Comparison of ENCODE assay signal across 24 cellular contexts in the genomic region with DNA sequence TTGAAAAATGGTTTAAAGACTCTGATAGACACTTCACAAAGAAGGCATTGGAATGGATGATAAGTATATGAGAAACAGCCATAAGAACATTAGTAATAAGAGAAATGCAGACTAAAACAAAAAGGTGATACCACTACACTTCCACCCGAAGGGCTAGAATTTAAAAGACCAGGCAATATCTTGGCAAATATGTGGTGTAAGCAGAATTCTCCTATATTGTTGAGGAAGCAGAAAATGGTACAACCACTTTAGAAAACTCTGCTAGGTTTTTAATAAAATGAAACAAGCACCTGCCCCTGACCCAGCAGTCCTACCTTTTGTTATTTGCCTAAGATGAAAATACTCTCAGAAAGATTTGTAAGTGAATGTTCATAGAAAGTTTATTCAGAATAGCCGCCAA. TPM values are rescaled to one million over a fixed set of nuclear protein-coding genes. Genes with fewer than 3 reads are reported as not detected.
DNase-seq lines count a peak whose midpoint lies in the region; ATAC-seq, FAIRE-seq and TF ChIP-seq lines count a peak whose summit lies in the region.
"Had no signal": no experiment of that assay in that cellular context is flagged by ENCODE, and none has a peak within 500 bp of the region (broad histone marks: within the 10 kb centered on the region; RNA-seq: fewer than 3 reads in every experiment).

No MANE protein-coding gene starts in this region.

- H3K27me3 ChIP-seq in HepG2 (ENCODE audit: control insufficient read depth in 1 of 2, insufficient read depth in 2 of 2, low read length in 2 of 2), result no peaks in the 10 kb centered on the region
- no peaks in the 10 kb centered on the region for H3K27me3 ChIP-seq in right lobe of liver
- H3K27me3 ChIP-seq in K562 (ENCODE audit: control insufficient read depth in 2 of 2, insufficient read depth in 2 of 2, low read length in 2 of 2), result no peaks in the 10 kb centered on the region
- H3K27me3 ChIP-seq: BE2C, BLaER1 had no signal

- H3K4me1 ChIP-seq in HepG2 (ENCODE audit: insufficient read depth, low read length) (no peaks in the 10 kb centered on the region), right lobe of liver (no peaks in the 10 kb centered on the region), K562 (replicated peaks in 1 of 2; ENCODE audit: control insufficient read depth in 2 of 2, insufficient read depth in 2 of 2, low read length in 2 of 2) (no peaks in the 10 kb centered on the region)
- H3K4me1 ChIP-seq: BE2C, BLaER1 had no signal

- no peak overlapping the region for H3K4me3 ChIP-seq in HepG2 (replicated peaks in 1 of 3; ENCODE audit: insufficient read depth in 1 of 3, low read depth in 2 of 3, low read length in 3 of 3)
- H3K4me3 ChIP-seq in right lobe of liver, result no peak overlapping the region
- no peak overlapping the region for H3K4me3 ChIP-seq in K562
- H3K4me3 ChIP-seq: BLaER1, GM12878 had no signal

- H3K36me3 ChIP-seq in HepG2 (replicated peaks in 1 of 2; ENCODE audit: control insufficient read depth in 1 of 2, insufficient read depth in 2 of 2, low read length in 2 of 2) (peaks cover 0 to 6% of the 10 kb centered on the region in 2 experiments; a peak in 2 of 5 replicates), right lobe of liver (no peaks in the 10 kb centered on the region), K562 (ENCODE audit: control insufficient read depth, insufficient read depth, low read length) (no peaks in the 10 kb centered on the region)
- H3K36me3 ChIP-seq: BE2C had no signal

- H3K9ac ChIP-seq in HepG2 (ENCODE audit: insufficient read depth, low read depth, low read length) (no peak overlapping the region), K562 (ENCODE audit: insufficient read depth in 1 of 2, low read depth in 2 of 2, low read length in 2 of 2) (no peak overlapping the region)
- H3K9ac ChIP-seq: BLaER1 had no signal

- H3K9me3 ChIP-seq in HepG2 (ENCODE audit: low read length), result no peaks in the 10 kb centered on the region
- H3K9me3 ChIP-seq in right lobe of liver, result no peaks in the 10 kb centered on the region
- H3K9me3 ChIP-seq in K562 (replicated peaks; ENCODE audit: control insufficient read depth, insufficient read depth, low read depth, low read length), result no peaks in the 10 kb centered on the region
- H3K9me3 ChIP-seq: BE2C had no signal

- no peak for TF ChIP-seq CTCF in HepG2 (CRISPR knock-in tag; IDR thresholded peaks at IDR 0.05)
- no peak for TF ChIP-seq CTCF in right lobe of liver (IDR thresholded peaks at IDR 0.05)
- no peak for TF ChIP-seq CTCF in K562 (IDR thresholded peaks at IDR 0.05 in 2 of 3, conservative IDR thresholded peaks at IDR 0.05 in 1 of 3; ENCODE audit: insufficient read depth in 2 of 3, low read depth in 1 of 3, low read length in 3 of 3)

- H4K20me1 ChIP-seq in HepG2 (ENCODE audit: insufficient read depth, low read length) (no peaks in the 10 kb centered on the region), K562 (replicated peaks; ENCODE audit: control insufficient read depth, insufficient read depth, low read length) (no peaks in the 10 kb centered on the region)

- no peak for TF ChIP-seq RAD21 in HepG2 (CRISPR knock-in tag; IDR thresholded peaks at IDR 0.05)
- TF ChIP-seq RAD21 in K562 (CRISPR knock-in tag; conservative IDR thresholded peaks at IDR 0.05 in 1 of 2, IDR thresholded peaks at IDR 0.05 in 1 of 2), result no peak

- FAIRE-seq in HepG2 (lab: Jason Lieb, UNC) (no peak), K562 (lab: Jason Lieb, UNC) (no peak)
- FAIRE-seq: GM12878, GM12892, GM18507 had no signal

- H3K79me2 ChIP-seq in HepG2 (ENCODE audit: insufficient read depth, low read length) (peaks cover 7% of the 10 kb centered on the region), K562 (ENCODE audit: control insufficient read depth, insufficient read depth, low read length) (no peaks in the 10 kb centered on the region)

- no TSS peak for BruUV-seq in HepG2 (replicated peaks; lab: Mats Ljungman, UMichigan)
- no TSS peak for BruUV-seq in K562 (replicated peaks; lab: Mats Ljungman, UMichigan)

- no peak for TF ChIP-seq EP300 in HepG2 (IDR thresholded peaks at IDR 0.05; ENCODE audit: low read depth in 2 of 2, low read length in 2 of 2)
- no peak for TF ChIP-seq EP300 in HepG2 (CRISPR knock-in tag; IDR thresholded peaks at IDR 0.05; ENCODE audit: borderline replicate concordance)
- TF ChIP-seq EP300 in K562 (IDR thresholded peaks at IDR 0.05; ENCODE audit: low read length), result no peak

- intact Hi-C loops in HepG2 (cut with micrococcal nuclease; ENCODE audit: unreplicated experiment), result no loop called here
- intact Hi-C loops in right lobe of liver (cut with DNase I), result no loop called here
- intact Hi-C loops in K562 (cut with micrococcal nuclease), result no loop called here

- no peaks in the 10 kb centered on the region for H3K9me1 ChIP-seq in K562 (ENCODE audit: control insufficient read depth, insufficient read depth, low read length)

- H2AFZ ChIP-seq in HepG2 (ENCODE audit: low read length) (no peak overlapping the region), K562 (ENCODE audit: low read depth, low read length) (no peak overlapping the region)

- H3K27ac ChIP-seq in HepG2 (ENCODE audit: extremely low read length, insufficient read depth, low read length) (no peak overlapping the region), right lobe of liver (no peak overlapping the region), K562 (ENCODE audit: extremely low read depth, low read depth, low read length) (no peak overlapping the region)
- H3K27ac ChIP-seq: 22Rv1, BLaER1 had no signal

- CTCF ChIA-PET in HepG2 (lab: Yijun Ruan, JAX; ENCODE audit: low intra/inter-chr PET ratio, low total read pairs), result no interaction called here
- CTCF ChIA-PET in K562 (lab: Yijun Ruan, JAX; ENCODE audit: low intra/inter-chr PET ratio), result no interaction called here

- POLR2A ChIA-PET in HepG2 (lab: Yijun Ruan, JAX) (no interaction called here), K562 (lab: Yijun Ruan, JAX) (no interaction called here)

- TF ChIP-seq POLR2A in HepG2 (IDR thresholded peaks at IDR 0.05; ENCODE audit: insufficient read depth in 1 of 2, low read depth in 2 of 2, low read length in 2 of 2), result no peak
- no peak for TF ChIP-seq POLR2A in right lobe of liver (IDR thresholded peaks at IDR 0.05)
- TF ChIP-seq POLR2A in K562 (conservative IDR thresholded peaks at IDR 0.05), result no peak

- DNase-seq in HepG2 (ENCODE audit: low spot score), result no peak
- DNase-seq in right lobe of liver, result no peak
- no peak for DNase-seq in K562 (ENCODE audit: extremely low read depth in 1 of 4, low spot score in 3 of 4)
- DNase-seq in activated CD8-positive, alpha-beta memory T cell treated with anti-CD3 and anti-CD28 coated beads, Interleukin-2, amount 50 U/mL, for 4 hours, result no peak
- DNase-seq in NK-92 treated with Interleukin-12 subunit alpha and Interleukin-12 subunit beta, amount 100 ng/mL, for 24 hours (lab: John Stamatoyannopoulos, UW), result no peak
- DNase-seq: ACHN; BE2C; C1 segment of cervical spinal cord; CD4-positive, alpha-beta memory T cell; CD4-positive, CD25-positive, alpha-beta regulatory T cell; CD8-positive, alpha-beta memory T cell; COR-L47; DMS 273 treated with DMSO at 0.1 percent for 48 hours; DMS153; DMS53; DMS79; DND-41; EL; GDM1 had no signal

- ATAC-seq in HepG2 (no peak), right lobe of liver (no peak), K562 (no peak)
- ATAC-seq: GM12878 had no signal

- in situ Hi-C loops in HepG2 (cut with HindIII; ENCODE audit: extremely low pct_ligation_motif_present, low pct_unique_long_range_greater_than_20kb) (no loop called here), K562 (cut with MboI) (no loop called here)

- 99% methylated on average over 2 of the region's 2 CpGs for WGBS in HepG2 (ENCODE audit: low lambda C conversion rate)
- WGBS in right lobe of liver (ENCODE audit: insufficient coverage, low coverage, low lambda C conversion rate, missing lambda C conversion rate), result 100% methylated on average over 2 of the region's 2 CpGs
- WGBS in K562 (ENCODE audit: insufficient coverage, low coverage, missing lambda C conversion rate), result 100% methylated on average over 2 of the region's 2 CpGs

- H3K4me2 ChIP-seq in HepG2 (ENCODE audit: low read depth, low read length) (no peak overlapping the region), K562 (ENCODE audit: insufficient read depth, low read length) (no peak overlapping the region)
- H3K4me2 ChIP-seq: BLaER1 had no signal

RNA-seq across cellular contexts. Expression of a gene that starts 43.7 kb away (rescaled TPM):
- total RNA-seq in HepG2 (2016; rRNA removed; fragmentation: Illumina TruSeq; extraction: Trizol), result 35.6 and 53.7 TPM in 2 replicates
- total RNA-seq in HepG2 (2016; cell fraction: cytosol; rRNA removed; fragmentation: Illumina TruSeq; extraction: Trizol; ENCODE audit: low read depth), result 147 and 173 TPM in 2 replicates
- total RNA-seq in HepG2 (2016; cell fraction: insoluble cytoplasmic fraction; rRNA removed; fragmentation: Illumina TruSeq; extraction: Trizol), result 35.5 and 51.0 TPM in 2 replicates
- 57.5 and 61.4 TPM in 2 replicates for total RNA-seq in HepG2 (2016; cell fraction: membrane; rRNA removed; fragmentation: Illumina TruSeq; extraction: Trizol)
- 26.1 and 28.8 TPM in 2 replicates for total RNA-seq in HepG2 (2016; cell fraction: nucleus; rRNA removed; fragmentation: Illumina TruSeq; extraction: Trizol)
- 18.0 and 21.5 TPM in 2 replicates for polyA plus RNA-seq in HepG2 (2011; rRNA removed)
- polyA plus RNA-seq in HepG2 (2011; cell fraction: cytosol; rRNA removed), result 10.5 and 17.3 TPM in 2 replicates
- 7.9 and 9.3 TPM in 2 replicates for polyA plus RNA-seq in HepG2 (2011; cell fraction: nucleus; rRNA removed)
- 20.3 and 22.8 TPM in 2 replicates for polyA plus RNA-seq in HepG2 (2012)
- 12.0 and 12.2 TPM in 2 replicates for polyA plus RNA-seq in HepG2 (2016; cell fraction: cytosol; fragmentation: Illumina TruSeq; extraction: Trizol; ENCODE audit: low read depth)
- 43.6 and 47.5 TPM in 2 replicates for polyA plus RNA-seq in HepG2 (2016; cell fraction: insoluble cytoplasmic fraction; fragmentation: Illumina TruSeq; extraction: Trizol; ENCODE audit: low read depth)
- 25.8 and 28.1 TPM in 2 replicates for polyA plus RNA-seq in HepG2 (2016; cell fraction: membrane; fragmentation: Illumina TruSeq; extraction: Trizol; ENCODE audit: low read depth)
- 23.8 and 24.0 TPM in 2 replicates for polyA plus RNA-seq in HepG2 (2016; cell fraction: nucleus; fragmentation: Illumina TruSeq; extraction: Trizol; ENCODE audit: insufficient read depth, low read depth)
- polyA minus RNA-seq in HepG2 (2011; rRNA and poly(A)+ RNA removed; ENCODE audit: low replicate concordance), result 12.4 and 19.3 TPM in 2 replicates
- polyA minus RNA-seq in HepG2 (2011; cell fraction: cytosol; rRNA and poly(A)+ RNA removed), result 21.5 and 27.7 TPM in 2 replicates
- 34.8 and 42.8 TPM in 2 replicates for polyA minus RNA-seq in HepG2 (2011; cell fraction: nucleus; rRNA and poly(A)+ RNA removed)
- total RNA-seq in right lobe of liver, result 10 to 100 TPM; 14.9 to 23.7 (median 18.7) TPM
- 6.6 and 20.0 TPM in 2 replicates for total RNA-seq in K562 (2011; cell fraction: chromatin; rRNA removed; ENCODE audit: low replicate concordance)
- total RNA-seq in K562 (2011; cell fraction: nucleolus; rRNA removed), result 3.5 and 5.9 TPM in 2 replicates
- total RNA-seq in K562 (2011; cell fraction: nucleoplasm; rRNA removed), result 10.2 and 11.8 TPM in 2 replicates
- 7.7 and 10.4 TPM in 2 replicates for total RNA-seq in K562 (2014; rRNA removed)
- total RNA-seq in K562 (2014; rRNA removed; fragmentation: Illumina TruSeq; extraction: Trizol), result 14.2 and 15.8 TPM in 2 replicates
- 12.8 and 14.0 TPM in 2 replicates for total RNA-seq in K562 (2015; rRNA removed; fragmentation: Illumina TruSeq; extraction: Trizol)
- 11.1 and 12.3 TPM in 2 replicates for total RNA-seq in K562 (2021)
- polyA plus RNA-seq in K562 (2011; rRNA removed), result 12.5 and 15.9 TPM in 2 replicates
- 4.4 and 6.6 TPM in 2 replicates for polyA plus RNA-seq in K562 (2011; cell fraction: cytosol; rRNA removed)
- polyA plus RNA-seq in K562 (2011; cell fraction: nucleus; rRNA removed), result 6.6 and 9.0 TPM in 2 replicates
- polyA plus RNA-seq in K562 (2012), result 6.7 and 7.9 TPM in 2 replicates
- polyA plus RNA-seq in K562 (2014; fragmentation: Illumina TruSeq; extraction: Trizol), result 9.5 and 10.8 TPM in 2 replicates
- polyA plus RNA-seq in K562 (2014; fragmentation: Nextera tagmentation; extraction: Ambion mirVana), result 1 to 10 TPM; 3.0 to 4.0 TPM
- 6.9 and 7.4 TPM in 2 replicates for polyA plus RNA-seq in K562 (2014; rRNA removed)
- polyA minus RNA-seq in K562 (2011; rRNA and poly(A)+ RNA removed), result 28.3 and 31.0 TPM in 2 replicates
- polyA minus RNA-seq in K562 (2011; cell fraction: cytosol; rRNA and poly(A)+ RNA removed), result 6.6 and 13.7 TPM in 2 replicates
- 6.3 and 12.1 TPM in 2 replicates for polyA minus RNA-seq in K562 (2011; cell fraction: nucleus; rRNA and poly(A)+ RNA removed)
